Comparison of ENCODE assay signal across 1 cellular context in the genomic region with DNA sequence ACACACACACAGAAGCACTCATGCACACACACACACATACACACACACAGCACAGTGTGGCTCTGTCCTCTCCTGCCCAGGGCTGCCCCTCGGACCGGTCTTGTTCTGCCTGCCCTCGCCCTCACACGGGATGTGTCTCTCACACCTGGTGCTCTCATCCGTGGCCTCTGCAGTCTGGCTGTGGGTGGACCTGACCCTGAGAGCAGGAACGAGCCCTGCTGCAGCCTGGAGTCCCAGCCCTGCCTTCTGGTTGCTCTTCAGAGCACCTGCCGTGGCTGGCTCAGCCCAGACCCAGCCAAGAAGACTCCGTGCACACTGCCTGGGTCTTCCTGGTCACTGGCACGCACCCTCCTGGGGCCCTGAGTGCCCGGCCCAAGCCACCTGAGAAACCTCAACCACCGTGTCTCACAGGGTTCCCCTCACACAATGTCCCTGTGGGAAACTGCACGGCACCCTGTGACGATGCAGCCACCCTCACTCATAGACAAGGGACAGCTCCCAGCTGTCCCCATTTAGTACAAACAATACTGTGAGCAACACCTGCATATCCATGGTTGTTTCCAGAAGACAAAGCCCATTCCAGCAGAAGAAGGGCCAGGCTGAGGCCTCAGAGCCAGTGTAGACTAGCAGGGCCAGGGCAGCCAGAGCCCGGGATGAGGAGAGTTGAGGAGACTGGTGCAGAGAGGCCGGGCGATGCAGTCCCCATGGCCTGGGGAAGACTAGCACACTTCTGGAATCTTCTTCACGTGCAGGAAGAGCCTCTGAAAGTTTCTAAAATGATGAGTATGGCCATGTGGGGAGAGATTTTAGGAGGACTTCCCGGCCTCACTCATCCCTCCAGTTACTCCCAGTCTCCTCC.
TF ChIP-seq lines count a peak whose summit lies in the region.

No MANE protein-coding gene starts in this region.

TF ChIP-seq in HCT116, 20 proteins besides CTCF, POLR2A, EP300 and RAD21:
- TF ChIP-seq FOSL1 (IDR thresholded peaks at IDR 0.05; ENCODE audit: low read depth) = no peak
- no peak for TF ChIP-seq SIN3A (IDR thresholded peaks at IDR 0.05; ENCODE audit: low read depth)
- no peak for TF ChIP-seq ZNF274 (IDR thresholded peaks at IDR 0.05; ENCODE audit: low read depth, low read length)
- TF ChIP-seq YY1 (IDR thresholded peaks at IDR 0.05; ENCODE audit: extremely low read depth, insufficient replicate concordance, low read depth, low read length) = no peak
- no peak for TF ChIP-seq SP1 (IDR thresholded peaks at IDR 0.05; ENCODE audit: low read depth)
- TF ChIP-seq POLR2AphosphoS5 (IDR thresholded peaks at IDR 0.05; ENCODE audit: low read depth, low read length) = no peak
TF ChIP-seq in HCT116: peak in this region for 0.
